ENCODE assay signal across 12 cellular contexts in genomic region chr7:7911339-7911738, GRCh38. TPM values are rescaled to one million over a fixed set of nuclear protein-coding genes. Genes with fewer than 3 reads are reported as not detected.
DNase-seq lines count a peak whose midpoint lies in the region; ATAC-seq and TF ChIP-seq lines count a peak whose summit lies in the region.
"Had no signal": no experiment of that assay in that cellular context is flagged by ENCODE, and none has a peak within 500 bp of the region (broad histone marks: within the 10 kb centered on the region; RNA-seq: fewer than 3 reads in every experiment).

No MANE protein-coding gene starts in this region.

- no peak for TF ChIP-seq CTCF in fibroblast of villous mesenchyme (IDR thresholded peaks at IDR 0.05; ENCODE audit: insufficient read depth, low read depth, low read length)
- no peak for TF ChIP-seq CTCF in smooth muscle cell (IDR thresholded peaks at IDR 0.05; ENCODE audit: borderline replicate concordance, insufficient read depth, poor library complexity, severe bottlenecking)
- no peak for TF ChIP-seq CTCF in suprapubic skin (IDR thresholded peaks at IDR 0.05)

- TF ChIP-seq EP300 in suprapubic skin (IDR thresholded peaks at IDR 0.05): no peak

- peak overlapping the region; percentile 44 for H3K4me2 ChIP-seq in smooth muscle cell

- H3K4me3 ChIP-seq in fibroblast of villous mesenchyme (ENCODE audit: low read depth, low read length): no peak overlapping the region
- H3K4me3 ChIP-seq in smooth muscle cell: no peak overlapping the region
- no peak overlapping the region for H3K4me3 ChIP-seq in suprapubic skin
- H3K4me3 ChIP-seq: cardiac muscle cell, GM12878 had no signal

- H3K36me3 ChIP-seq in smooth muscle cell (ENCODE audit: low read depth) (no peaks in the 10 kb centered on the region), suprapubic skin (no peaks in the 10 kb centered on the region)
- H3K36me3 ChIP-seq: cardiac muscle cell had no signal

- ATAC-seq in GM18870 (IDR thresholded peaks at IDR 0.05; ENCODE audit: unreplicated experiment): no peak
- ATAC-seq: GM12878 had no signal

- WGBS in smooth muscle cell (ENCODE audit: low lambda C conversion rate): 7% methylated on average over 3 of the region's 3 CpGs
- WGBS in suprapubic skin: 76% methylated on average over 3 of the region's 3 CpGs

- H3K27me3 ChIP-seq in smooth muscle cell (ENCODE audit: low read depth) (no peaks in the 10 kb centered on the region), suprapubic skin (no peaks in the 10 kb centered on the region)

- H3F3A ChIP-seq in smooth muscle cell (ENCODE audit: low read depth): peaks cover 11% of the 10 kb centered on the region

- no peak overlapping the region for H2AFZ ChIP-seq in smooth muscle cell (ENCODE audit: low read depth)

- H3K4me1 ChIP-seq in smooth muscle cell (ENCODE audit: low read depth) (peaks cover 6% of the 10 kb centered on the region), suprapubic skin (no peaks in the 10 kb centered on the region)

- no peaks in the 10 kb centered on the region for H3K79me2 ChIP-seq in smooth muscle cell (ENCODE audit: low read depth)

- H3K27ac ChIP-seq in smooth muscle cell (ENCODE audit: low read depth) (peak overlapping the region; percentile 71), suprapubic skin (no peak overlapping the region)
- H3K27ac ChIP-seq: cardiac muscle cell had no signal

- H3K9me3 ChIP-seq in smooth muscle cell (replicated peaks; ENCODE audit: low read depth) (no peaks in the 10 kb centered on the region), suprapubic skin (no peaks in the 10 kb centered on the region)

- peak overlapping the region; percentile 10 for H3K9ac ChIP-seq in smooth muscle cell (ENCODE audit: low read depth)

- H4K20me1 ChIP-seq in smooth muscle cell (ENCODE audit: low read depth): no peaks in the 10 kb centered on the region

- TF ChIP-seq POLR2A in suprapubic skin (IDR thresholded peaks at IDR 0.05): no peak

- DNase-seq in SIG-M5 treated with dmso at 0.1 percent for 504 hours (lab: John Stamatoyannopoulos, UW; ENCODE audit: unreplicated experiment) (peak; percentile 76), SIG-M5 (lab: John Stamatoyannopoulos, UW) (no peak), RPMI7951 (ENCODE audit: low read depth) (peak; percentile 74), fibroblast of villous mesenchyme (ENCODE audit: low read depth) (peak; percentile 98), smooth muscle cell (lab: John Stamatoyannopoulos, UW; ENCODE audit: unreplicated experiment) (no peak), suprapubic skin (ENCODE audit: low spot score in 2 of 2) (no peak), AML-193 (lab: John Stamatoyannopoulos, UW) (no peak)
- DNase-seq: NCI-H187 treated with DMSO at 0.1 percent for 48 hours, SHP77 had no signal

RNA-seq across cellular contexts. Expression of gene GLCCI1, which starts 57.3 kb away (rescaled TPM):
- 2.6 and 3.1 TPM in 2 replicates for total RNA-seq in RPMI7951 (2014; rRNA removed; shearing (Covaris generic))
- 6.4 and 6.9 TPM in 2 replicates for total RNA-seq in fibroblast of villous mesenchyme
- total RNA-seq in smooth muscle cell: 39.9 and 69.9 TPM in 2 replicates
- 37.7 and 39.0 TPM in 2 replicates for polyA plus RNA-seq in smooth muscle cell
- total RNA-seq in suprapubic skin: 10 to 100 TPM; 17.1 to 37.7 (median 23.6) TPM

Comparison
In these comparisons a context has a peak if more than half of its experiments do, and no peak if none do; other contexts are left out.
1. DNase-seq: peak in SIG-M5 treated with dmso at 0.1 percent for 504 hours (single experiment), RPMI7951 (single experiment) and fibroblast of villous mesenchyme (single experiment); none in SIG-M5 (single experiment), smooth muscle cell (single experiment), suprapubic skin (0 of 2) and AML-193 (0 of 2).